ENCODE assay signal across 21 cellular contexts in genomic region chr9:68507796-68508145, GRCh38. TPM values are rescaled to one million over a fixed set of nuclear protein-coding genes. Genes with fewer than 3 reads are reported as not detected.
DNase-seq lines count a peak whose midpoint lies in the region; ATAC-seq and TF ChIP-seq lines count a peak whose summit lies in the region.
"Had no signal": no experiment of that assay in that cellular context is flagged by ENCODE, and none has a peak within 500 bp of the region (broad histone marks: within the 10 kb centered on the region; RNA-seq: fewer than 3 reads in every experiment).

No MANE protein-coding gene starts in this region.

- H2BK15ac ChIP-seq in mesendoderm (replicated peaks; ENCODE audit: low read depth): no peak overlapping the region

- no peak overlapping the region for H3K56ac ChIP-seq in mesendoderm (ENCODE audit: low read length)

- H3K23ac ChIP-seq in mesendoderm (ENCODE audit: low read length): no peak overlapping the region

- H3K9ac ChIP-seq in mesendoderm (ENCODE audit: low read length): no peak overlapping the region

- H3K27me3 ChIP-seq in left ventricle myocardium inferior (ENCODE audit: low read depth) (no peaks in the 10 kb centered on the region), uterus (no peaks in the 10 kb centered on the region), mesendoderm (ENCODE audit: insufficient read depth, low read length, poor library complexity) (peaks cover 8% of the 10 kb centered on the region)
- H3K27me3 ChIP-seq: hepatocyte, Peyer's patch had no signal

- no peaks in the 10 kb centered on the region for H3K9me3 ChIP-seq in left ventricle myocardium inferior (replicated peaks)
- H3K9me3 ChIP-seq in uterus: no peaks in the 10 kb centered on the region
- H3K9me3 ChIP-seq: Peyer's patch had no signal

- DNase-seq in left ventricle myocardium inferior (no peak), Right ventricle myocardium inferior (ENCODE audit: missing footprints) (no peak), chondrocyte (ENCODE audit: low spot score) (no peak), neural crest cell (ENCODE audit: low read depth, low spot score) (no peak), uterus (no peak), NCI-H82 treated with DMSO at 0.1 percent for 48 hours (lab: John Stamatoyannopoulos, UW; ENCODE audit: unreplicated experiment) (no peak), mesendoderm (no peak), iPS-NIHi7 (ENCODE audit: extremely low spot score) (no peak)
- DNase-seq: activated CD4-positive, alpha-beta T cell treated with anti-CD3 and anti-CD28 coated beads for 4 hours; activated CD8-positive, alpha-beta memory T cell treated with anti-CD3 and anti-CD28 coated beads, Interleukin-2, amount 50 U/mL, for 48 hours; activated gamma-delta T cell; amniotic stem cell; DMS153; islet precursor cell; NCI-H1417 treated with DMSO at 0.1 percent for 48 hours; Peyer's patch; stimulated activated CD4-positive, alpha-beta T cell treated with anti-CD3 and anti-CD28 coated beads, Interleukin-4, amount 100 ng/mL, for 24 hours had no signal

- no peak overlapping the region for H2BK5ac ChIP-seq in mesendoderm (ENCODE audit: low read length)

- no peak overlapping the region for H2AK5ac ChIP-seq in mesendoderm (ENCODE audit: low read length)

- H3K4me1 Mint-ChIP-seq in chondrocyte (ENCODE audit: low read depth) (no peaks in the 10 kb centered on the region), neural crest cell (peaks cover 14% of the 10 kb centered on the region)

- H3K4me3 ChIP-seq in left ventricle myocardium inferior (no peak overlapping the region), uterus (no peak overlapping the region), mesendoderm (ENCODE audit: low read length) (no peak overlapping the region)
- H3K4me3 ChIP-seq: hepatocyte, Peyer's patch had no signal

- H3K36me3 Mint-ChIP-seq in chondrocyte (ENCODE audit: low read depth): no peaks in the 10 kb centered on the region
- no peaks in the 10 kb centered on the region for H3K36me3 Mint-ChIP-seq in neural crest cell (ENCODE audit: low read depth)
- H3K36me3 Mint-ChIP-seq: mesothelial cell of epicardium had no signal

- intact Hi-C loops in left ventricle myocardium inferior (cut with micrococcal nuclease) (loop anchor here (10.0 kb wide), 1 partner anchor 83 kb away; no protein-coding TSS in a partner anchor), Right ventricle myocardium inferior (cut with DNase I) (loop anchor here (5.0 to 10.0 kb wide), 2 partner anchors 55 to 153 kb away; partner anchors contain the start of gene PGM5), uterus (cut with DNase I; ENCODE audit: low total_unique reads) (no loop called here)

- ATAC-seq in Right ventricle myocardium inferior: no peak

- no peak overlapping the region for H3K4ac ChIP-seq in mesendoderm (ENCODE audit: low read depth, low read length)

- H3K4me3 Mint-ChIP-seq in chondrocyte (ENCODE audit: unreplicated experiment) (no peak overlapping the region), neural crest cell (no peak overlapping the region)
- H3K4me3 Mint-ChIP-seq: mesothelial cell of epicardium had no signal

- TF ChIP-seq POLR2A in uterus (IDR thresholded peaks at IDR 0.05): no peak

- TF ChIP-seq CTCF in left ventricle myocardium inferior (IDR thresholded peaks at IDR 0.05; ENCODE audit: borderline replicate concordance) (no peak), chondrocyte (IDR thresholded peaks at IDR 0.05) (peak; percentile 45), neural crest cell (conservative IDR thresholded peaks at IDR 0.05) (peak; percentile 25), uterus (IDR thresholded peaks at IDR 0.05) (no peak)

- H3K36me3 ChIP-seq in left ventricle myocardium inferior (peaks cover 16% of the 10 kb centered on the region), uterus (no peaks in the 10 kb centered on the region), mesendoderm (ENCODE audit: control insufficient read depth, insufficient read depth, low read length) (no peaks in the 10 kb centered on the region)
- H3K36me3 ChIP-seq: Peyer's patch had no signal

- H3K27me3 Mint-ChIP-seq in chondrocyte (ENCODE audit: low read depth): peaks cover 5% of the 10 kb centered on the region
- peaks cover 27% of the 10 kb centered on the region for H3K27me3 Mint-ChIP-seq in neural crest cell (ENCODE audit: low read depth)

- H3K27ac Mint-ChIP-seq in chondrocyte (ENCODE audit: unreplicated experiment): no peak overlapping the region
- H3K27ac Mint-ChIP-seq in neural crest cell (ENCODE audit: unreplicated experiment): no peak overlapping the region
- H3K27ac Mint-ChIP-seq: mesothelial cell of epicardium had no signal

- H4K5ac ChIP-seq in mesendoderm (ENCODE audit: low read length): no peak overlapping the region

- no peak overlapping the region for H3K18ac ChIP-seq in mesendoderm (ENCODE audit: low read length)

- no peaks in the 10 kb centered on the region for H3K79me2 ChIP-seq in mesendoderm (ENCODE audit: control insufficient read depth, insufficient read depth, low read length)
- H3K79me2 ChIP-seq: hepatocyte had no signal

- no CpG with 5 or more reads among the region's 2 CpGs for WGBS in mesendoderm (ENCODE audit: extremely low coverage, insufficient coverage, low lambda C conversion rate)

- H3K27ac ChIP-seq in left ventricle myocardium inferior (replicated peaks) (peak overlapping the region; percentile 86), uterus (peak overlapping the region; percentile 81 to 90), mesendoderm (ENCODE audit: low read depth, low read length) (no peak overlapping the region)
- H3K27ac ChIP-seq: hepatocyte had no signal

- no peak overlapping the region for H2BK120ac ChIP-seq in mesendoderm (ENCODE audit: low read depth, low read length)

- H3K9me3 Mint-ChIP-seq in chondrocyte (ENCODE audit: low read depth) (no peaks in the 10 kb centered on the region), neural crest cell (peaks cover 3% of the 10 kb centered on the region)
- H3K9me3 Mint-ChIP-seq: mesothelial cell of epicardium had no signal

- no peaks in the 10 kb centered on the region for H3K79me1 ChIP-seq in mesendoderm (ENCODE audit: low read length)

- no peak overlapping the region for H4K8ac ChIP-seq in mesendoderm (ENCODE audit: low read depth, low read length)

- H3K4me2 ChIP-seq in mesendoderm (ENCODE audit: low read length): no peak overlapping the region
- H3K4me2 ChIP-seq: hepatocyte had no signal

- peaks cover 52% of the 10 kb centered on the region for H3K4me1 ChIP-seq in left ventricle myocardium inferior
- peaks cover 8 to 11% of the 10 kb centered on the region in 2 donors for H3K4me1 ChIP-seq in uterus
- no peaks in the 10 kb centered on the region for H3K4me1 ChIP-seq in mesendoderm (ENCODE audit: control insufficient read depth, low read depth, low read length)

RNA-seq across cellular contexts. Expression of gene TMEM252, which starts 32.9 kb away (rescaled TPM):
- not detected for total RNA-seq in left ventricle myocardium inferior
- total RNA-seq in Right ventricle myocardium inferior: not detected
- total RNA-seq in chondrocyte: not detected in 3 replicates
- total RNA-seq in neural crest cell: not detected in 2 replicates
- under 1 TPM in 1 of 4 donors, not detected in 3; 0.69 TPM for total RNA-seq in uterus
- not detected for polyA plus RNA-seq in mesendoderm (2013, experiment 1 of 2)
- not detected for polyA plus RNA-seq in mesendoderm (2013, experiment 2 of 2)
- total RNA-seq: hepatocyte, mesothelial cell of epicardium, osteocyte, subcutaneous adipose tissue had no signal

Comparison
In these comparisons a context has a peak if more than half of its experiments do, and no peak if none do; other contexts are left out.
1. CTCF ChIP-seq: peak in chondrocyte (single experiment) and neural crest cell (single experiment); none in left ventricle myocardium inferior (single experiment) and uterus (0 of 4).